Comparison of ENCODE assay signal across 3 cellular contexts in the genomic region with DNA sequence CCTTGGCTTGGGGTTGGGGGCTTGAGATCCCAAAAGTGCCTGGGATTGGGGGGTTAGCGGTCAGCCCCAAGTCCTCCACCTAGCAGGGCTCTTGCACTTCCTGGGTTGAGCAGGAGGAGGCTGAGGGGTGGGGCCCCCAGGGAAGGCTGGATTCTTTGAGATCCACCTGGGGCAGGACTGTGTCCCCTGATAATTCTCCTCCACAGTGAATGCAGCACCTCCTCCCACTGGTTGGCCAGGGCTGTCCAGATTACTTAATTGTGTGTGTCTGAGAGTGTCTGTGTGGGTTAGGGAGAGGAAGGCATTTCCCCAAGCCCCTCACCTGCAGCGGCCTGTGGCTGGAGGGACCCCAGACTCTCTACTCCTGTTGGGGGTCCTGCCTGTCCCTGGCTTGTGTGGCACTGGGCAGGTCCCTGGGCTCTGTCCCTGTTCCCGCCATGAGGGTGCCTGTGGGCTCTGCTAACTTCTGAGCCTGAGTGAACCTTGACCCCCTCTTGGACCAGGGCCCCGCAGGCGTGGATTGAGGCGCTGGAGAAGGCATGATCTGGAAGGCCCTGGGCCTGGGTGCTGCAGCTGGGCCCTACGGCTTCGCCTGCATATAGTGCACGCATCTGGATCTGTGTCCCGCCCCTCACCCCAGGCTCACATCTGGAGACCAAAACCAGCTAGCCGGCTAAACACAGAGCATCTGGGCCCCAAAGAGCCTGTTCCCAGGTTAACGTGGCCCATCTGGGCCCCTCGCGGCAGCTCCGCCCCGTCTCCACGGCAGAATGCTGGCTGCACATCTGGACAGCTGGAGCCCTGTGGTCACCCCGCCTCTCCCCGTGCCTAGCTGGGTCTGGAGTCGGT.
TF ChIP-seq lines count a peak whose summit lies in the region.

No MANE protein-coding gene starts in this region.

TF ChIP-seq in SK-N-SH, 30 proteins besides CTCF, POLR2A, EP300 and RAD21:
- TF ChIP-seq RCOR1 (IDR thresholded peaks at IDR 0.05; ENCODE audit: low read length) (peak; percentile 67; the same call in 1 of the 2 replicates), RFX5 (IDR thresholded peaks at IDR 0.05; ENCODE audit: low read length) (no peak)

TF ChIP-seq in SK-N-SH treated with all-trans-retinoic acid at 6 μM for 48 hours, 23 proteins besides CTCF, POLR2A, EP300 and RAD21:
- TF ChIP-seq ZC3H10 (CRISPR knock-in tag; IDR thresholded peaks at IDR 0.05), result no peak
- TF ChIP-seq, protein P1, sequence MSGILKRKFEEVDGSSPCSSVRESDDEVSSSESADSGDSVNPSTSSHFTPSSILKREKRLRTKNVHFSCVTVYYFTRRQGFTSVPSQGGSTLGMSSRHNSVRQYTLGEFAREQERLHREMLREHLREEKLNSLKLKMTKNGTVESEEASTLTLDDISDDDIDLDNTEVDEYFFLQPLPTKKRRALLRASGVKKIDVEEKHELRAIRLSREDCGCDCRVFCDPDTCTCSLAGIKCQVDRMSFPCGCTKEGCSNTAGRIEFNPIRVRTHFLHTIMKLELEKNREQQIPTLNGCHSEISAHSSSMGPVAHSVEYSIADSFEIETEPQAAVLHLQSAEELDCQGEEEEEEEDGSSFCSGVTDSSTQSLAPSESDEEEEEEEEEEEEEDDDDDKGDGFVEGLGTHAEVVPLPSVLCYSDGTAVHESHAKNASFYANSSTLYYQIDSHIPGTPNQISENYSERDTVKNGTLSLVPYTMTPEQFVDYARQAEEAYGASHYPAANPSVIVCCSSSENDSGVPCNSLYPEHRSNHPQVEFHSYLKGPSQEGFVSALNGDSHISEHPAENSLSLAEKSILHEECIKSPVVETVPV (CRISPR knock-in tag; IDR thresholded peaks at IDR 0.05), result no peak

TF ChIP-seq in HepG2, 621 proteins besides CTCF, POLR2A, EP300 and RAD21 (continues in another document):
- no peak for TF ChIP-seq RBAK (CRISPR knock-in tag; IDR thresholded peaks at IDR 0.05)
- TF ChIP-seq, protein P2, sequence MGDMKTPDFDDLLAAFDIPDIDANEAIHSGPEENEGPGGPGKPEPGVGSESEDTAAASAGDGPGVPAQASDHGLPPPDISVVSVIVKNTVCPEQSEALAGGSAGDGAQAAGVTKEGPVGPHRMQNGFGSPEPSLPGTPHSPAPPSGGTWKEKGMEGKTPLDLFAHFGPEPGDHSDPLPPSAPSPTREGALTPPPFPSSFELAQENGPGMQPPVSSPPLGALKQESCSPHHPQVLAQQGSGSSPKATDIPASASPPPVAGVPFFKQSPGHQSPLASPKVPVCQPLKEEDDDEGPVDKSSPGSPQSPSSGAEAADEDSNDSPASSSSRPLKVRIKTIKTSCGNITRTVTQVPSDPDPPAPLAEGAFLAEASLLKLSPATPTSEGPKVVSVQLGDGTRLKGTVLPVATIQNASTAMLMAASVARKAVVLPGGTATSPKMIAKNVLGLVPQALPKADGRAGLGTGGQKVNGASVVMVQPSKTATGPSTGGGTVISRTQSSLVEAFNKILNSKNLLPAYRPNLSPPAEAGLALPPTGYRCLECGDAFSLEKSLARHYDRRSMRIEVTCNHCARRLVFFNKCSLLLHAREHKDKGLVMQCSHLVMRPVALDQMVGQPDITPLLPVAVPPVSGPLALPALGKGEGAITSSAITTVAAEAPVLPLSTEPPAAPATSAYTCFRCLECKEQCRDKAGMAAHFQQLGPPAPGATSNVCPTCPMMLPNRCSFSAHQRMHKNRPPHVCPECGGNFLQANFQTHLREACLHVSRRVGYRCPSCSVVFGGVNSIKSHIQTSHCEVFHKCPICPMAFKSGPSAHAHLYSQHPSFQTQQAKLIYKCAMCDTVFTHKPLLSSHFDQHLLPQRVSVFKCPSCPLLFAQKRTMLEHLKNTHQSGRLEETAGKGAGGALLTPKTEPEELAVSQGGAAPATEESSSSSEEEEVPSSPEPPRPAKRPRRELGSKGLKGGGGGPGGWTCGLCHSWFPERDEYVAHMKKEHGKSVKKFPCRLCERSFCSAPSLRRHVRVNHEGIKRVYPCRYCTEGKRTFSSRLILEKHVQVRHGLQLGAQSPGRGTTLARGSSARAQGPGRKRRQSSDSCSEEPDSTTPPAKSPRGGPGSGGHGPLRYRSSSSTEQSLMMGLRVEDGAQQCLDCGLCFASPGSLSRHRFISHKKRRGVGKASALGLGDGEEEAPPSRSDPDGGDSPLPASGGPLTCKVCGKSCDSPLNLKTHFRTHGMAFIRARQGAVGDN (CRISPR knock-in tag; IDR thresholded peaks at IDR 0.05), result peak; percentile 59
- no peak for TF ChIP-seq TSC22D2 (CRISPR knock-in tag; IDR thresholded peaks at IDR 0.05; ENCODE audit: borderline replicate concordance)
- TF ChIP-seq ESRRA (CRISPR knock-in tag; IDR thresholded peaks at IDR 0.05; ENCODE audit: low read depth), result 0 out of 2 replicates have a peak, but pooled peaks have one; percentile 14
- 0 out of 2 replicates have a peak, but pooled peaks have one; percentile 36 for TF ChIP-seq ZNF556 (CRISPR knock-in tag; IDR thresholded peaks at IDR 0.05; ENCODE audit: borderline replicate concordance)
- TF ChIP-seq, protein P3, sequence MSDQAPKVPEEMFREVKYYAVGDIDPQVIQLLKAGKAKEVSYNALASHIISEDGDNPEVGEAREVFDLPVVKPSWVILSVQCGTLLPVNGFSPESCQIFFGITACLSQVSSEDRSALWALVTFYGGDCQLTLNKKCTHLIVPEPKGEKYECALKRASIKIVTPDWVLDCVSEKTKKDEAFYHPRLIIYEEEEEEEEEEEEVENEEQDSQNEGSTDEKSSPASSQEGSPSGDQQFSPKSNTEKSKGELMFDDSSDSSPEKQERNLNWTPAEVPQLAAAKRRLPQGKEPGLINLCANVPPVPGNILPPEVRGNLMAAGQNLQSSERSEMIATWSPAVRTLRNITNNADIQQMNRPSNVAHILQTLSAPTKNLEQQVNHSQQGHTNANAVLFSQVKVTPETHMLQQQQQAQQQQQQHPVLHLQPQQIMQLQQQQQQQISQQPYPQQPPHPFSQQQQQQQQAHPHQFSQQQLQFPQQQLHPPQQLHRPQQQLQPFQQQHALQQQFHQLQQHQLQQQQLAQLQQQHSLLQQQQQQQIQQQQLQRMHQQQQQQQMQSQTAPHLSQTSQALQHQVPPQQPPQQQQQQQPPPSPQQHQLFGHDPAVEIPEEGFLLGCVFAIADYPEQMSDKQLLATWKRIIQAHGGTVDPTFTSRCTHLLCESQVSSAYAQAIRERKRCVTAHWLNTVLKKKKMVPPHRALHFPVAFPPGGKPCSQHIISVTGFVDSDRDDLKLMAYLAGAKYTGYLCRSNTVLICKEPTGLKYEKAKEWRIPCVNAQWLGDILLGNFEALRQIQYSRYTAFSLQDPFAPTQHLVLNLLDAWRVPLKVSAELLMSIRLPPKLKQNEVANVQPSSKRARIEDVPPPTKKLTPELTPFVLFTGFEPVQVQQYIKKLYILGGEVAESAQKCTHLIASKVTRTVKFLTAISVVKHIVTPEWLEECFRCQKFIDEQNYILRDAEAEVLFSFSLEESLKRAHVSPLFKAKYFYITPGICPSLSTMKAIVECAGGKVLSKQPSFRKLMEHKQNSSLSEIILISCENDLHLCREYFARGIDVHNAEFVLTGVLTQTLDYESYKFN (CRISPR knock-in tag; conservative IDR thresholded peaks at IDR 0.05), result 0 out of 2 replicates have a peak, but pooled peaks have one; percentile 9
- TF ChIP-seq RBFOX2 (IDR thresholded peaks at IDR 0.05; ENCODE audit: low read depth, low read length), result 0 out of 2 replicates have a peak, but pooled peaks have one; percentile 12
- peak; percentile 89; the same call in 1 of the 2 replicates for TF ChIP-seq ZBTB42 (CRISPR knock-in tag; IDR thresholded peaks at IDR 0.05)
- TF ChIP-seq, protein P4, sequence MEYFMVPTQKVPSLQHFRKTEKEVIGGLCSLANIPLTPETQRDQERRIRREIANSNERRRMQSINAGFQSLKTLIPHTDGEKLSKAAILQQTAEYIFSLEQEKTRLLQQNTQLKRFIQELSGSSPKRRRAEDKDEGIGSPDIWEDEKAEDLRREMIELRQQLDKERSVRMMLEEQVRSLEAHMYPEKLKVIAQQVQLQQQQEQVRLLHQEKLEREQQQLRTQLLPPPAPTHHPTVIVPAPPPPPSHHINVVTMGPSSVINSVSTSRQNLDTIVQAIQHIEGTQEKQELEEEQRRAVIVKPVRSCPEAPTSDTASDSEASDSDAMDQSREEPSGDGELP (IDR thresholded peaks at IDR 0.05; ENCODE audit: borderline replicate concordance, low read depth), result 0 out of 2 replicates have a peak, but pooled peaks have one; percentile 12
- TF ChIP-seq ZNF605 (CRISPR knock-in tag; IDR thresholded peaks at IDR 0.05), result 0 out of 2 replicates have a peak, but pooled peaks have one; percentile 27
- 0 out of 2 replicates have a peak, but pooled peaks have one; percentile 13 for TF ChIP-seq NR2C2 (CRISPR knock-in tag; IDR thresholded peaks at IDR 0.05; ENCODE audit: borderline replicate concordance)
- TF ChIP-seq, protein P5, sequence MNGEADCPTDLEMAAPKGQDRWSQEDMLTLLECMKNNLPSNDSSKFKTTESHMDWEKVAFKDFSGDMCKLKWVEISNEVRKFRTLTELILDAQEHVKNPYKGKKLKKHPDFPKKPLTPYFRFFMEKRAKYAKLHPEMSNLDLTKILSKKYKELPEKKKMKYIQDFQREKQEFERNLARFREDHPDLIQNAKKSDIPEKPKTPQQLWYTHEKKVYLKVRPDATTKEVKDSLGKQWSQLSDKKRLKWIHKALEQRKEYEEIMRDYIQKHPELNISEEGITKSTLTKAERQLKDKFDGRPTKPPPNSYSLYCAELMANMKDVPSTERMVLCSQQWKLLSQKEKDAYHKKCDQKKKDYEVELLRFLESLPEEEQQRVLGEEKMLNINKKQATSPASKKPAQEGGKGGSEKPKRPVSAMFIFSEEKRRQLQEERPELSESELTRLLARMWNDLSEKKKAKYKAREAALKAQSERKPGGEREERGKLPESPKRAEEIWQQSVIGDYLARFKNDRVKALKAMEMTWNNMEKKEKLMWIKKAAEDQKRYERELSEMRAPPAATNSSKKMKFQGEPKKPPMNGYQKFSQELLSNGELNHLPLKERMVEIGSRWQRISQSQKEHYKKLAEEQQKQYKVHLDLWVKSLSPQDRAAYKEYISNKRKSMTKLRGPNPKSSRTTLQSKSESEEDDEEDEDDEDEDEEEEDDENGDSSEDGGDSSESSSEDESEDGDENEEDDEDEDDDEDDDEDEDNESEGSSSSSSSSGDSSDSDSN (CRISPR knock-in tag; IDR thresholded peaks at IDR 0.05), result peak; percentile 22; the same call in 1 of the 2 replicates
- TF ChIP-seq ZFX (CRISPR knock-in tag; IDR thresholded peaks at IDR 0.05; ENCODE audit: low read depth), result peak; percentile 48; the same call in 1 of the 2 replicates
- peak; percentile 50; the same call in 1 of the 2 replicates for TF ChIP-seq ZFY (CRISPR knock-in tag; IDR thresholded peaks at IDR 0.05)
- no peak for TF ChIP-seq HOXA9 (CRISPR knock-in tag; IDR thresholded peaks at IDR 0.05; ENCODE audit: borderline replicate concordance)
- no peak for TF ChIP-seq ZNF607 (CRISPR knock-in tag; IDR thresholded peaks at IDR 0.05; ENCODE audit: borderline replicate concordance)
- no peak for TF ChIP-seq ZNF101 (CRISPR knock-in tag; IDR thresholded peaks at IDR 0.05; ENCODE audit: borderline replicate concordance, low read depth)
- peak; percentile 41 for TF ChIP-seq GATAD2A (CRISPR knock-in tag; IDR thresholded peaks at IDR 0.05)
- TF ChIP-seq, protein P6, sequence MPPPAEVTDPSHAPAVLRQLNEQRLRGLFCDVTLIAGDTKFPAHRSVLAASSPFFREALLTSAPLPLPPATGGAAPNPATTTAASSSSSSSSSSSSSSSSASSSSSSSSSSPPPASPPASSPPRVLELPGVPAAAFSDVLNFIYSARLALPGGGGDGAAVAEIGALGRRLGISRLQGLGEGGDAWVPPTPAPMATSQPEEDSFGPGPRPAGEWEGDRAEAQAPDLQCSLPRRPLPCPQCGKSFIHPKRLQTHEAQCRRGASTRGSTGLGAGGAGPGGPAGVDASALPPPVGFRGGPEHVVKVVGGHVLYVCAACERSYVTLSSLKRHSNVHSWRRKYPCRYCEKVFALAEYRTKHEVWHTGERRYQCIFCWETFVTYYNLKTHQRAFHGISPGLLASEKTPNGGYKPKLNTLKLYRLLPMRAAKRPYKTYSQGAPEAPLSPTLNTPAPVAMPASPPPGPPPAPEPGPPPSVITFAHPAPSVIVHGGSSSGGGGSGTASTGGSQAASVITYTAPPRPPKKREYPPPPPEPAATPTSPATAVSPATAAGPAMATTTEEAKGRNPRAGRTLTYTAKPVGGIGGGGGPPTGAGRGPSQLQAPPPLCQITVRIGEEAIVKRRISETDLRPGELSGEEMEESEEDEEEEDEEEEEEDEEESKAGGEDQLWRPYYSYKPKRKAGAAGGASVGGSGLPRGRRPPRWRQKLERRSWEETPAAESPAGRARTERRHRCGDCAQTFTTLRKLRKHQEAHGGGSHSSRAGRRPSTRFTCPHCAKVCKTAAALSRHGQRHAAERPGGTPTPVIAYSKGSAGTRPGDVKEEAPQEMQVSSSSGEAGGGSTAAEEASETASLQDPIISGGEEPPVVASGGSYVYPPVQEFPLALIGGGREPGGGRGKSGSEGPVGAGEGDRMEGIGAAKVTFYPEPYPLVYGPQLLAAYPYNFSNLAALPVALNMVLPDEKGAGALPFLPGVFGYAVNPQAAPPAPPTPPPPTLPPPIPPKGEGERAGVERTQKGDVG (CRISPR knock-in tag; IDR thresholded peaks at IDR 0.05; ENCODE audit: borderline replicate concordance), result no peak
- TF ChIP-seq ATM (IDR thresholded peaks at IDR 0.05; ENCODE audit: borderline replicate concordance), result no peak
- no peak for TF ChIP-seq ZNF446 (CRISPR knock-in tag; IDR thresholded peaks at IDR 0.05)
- TF ChIP-seq, protein P7, sequence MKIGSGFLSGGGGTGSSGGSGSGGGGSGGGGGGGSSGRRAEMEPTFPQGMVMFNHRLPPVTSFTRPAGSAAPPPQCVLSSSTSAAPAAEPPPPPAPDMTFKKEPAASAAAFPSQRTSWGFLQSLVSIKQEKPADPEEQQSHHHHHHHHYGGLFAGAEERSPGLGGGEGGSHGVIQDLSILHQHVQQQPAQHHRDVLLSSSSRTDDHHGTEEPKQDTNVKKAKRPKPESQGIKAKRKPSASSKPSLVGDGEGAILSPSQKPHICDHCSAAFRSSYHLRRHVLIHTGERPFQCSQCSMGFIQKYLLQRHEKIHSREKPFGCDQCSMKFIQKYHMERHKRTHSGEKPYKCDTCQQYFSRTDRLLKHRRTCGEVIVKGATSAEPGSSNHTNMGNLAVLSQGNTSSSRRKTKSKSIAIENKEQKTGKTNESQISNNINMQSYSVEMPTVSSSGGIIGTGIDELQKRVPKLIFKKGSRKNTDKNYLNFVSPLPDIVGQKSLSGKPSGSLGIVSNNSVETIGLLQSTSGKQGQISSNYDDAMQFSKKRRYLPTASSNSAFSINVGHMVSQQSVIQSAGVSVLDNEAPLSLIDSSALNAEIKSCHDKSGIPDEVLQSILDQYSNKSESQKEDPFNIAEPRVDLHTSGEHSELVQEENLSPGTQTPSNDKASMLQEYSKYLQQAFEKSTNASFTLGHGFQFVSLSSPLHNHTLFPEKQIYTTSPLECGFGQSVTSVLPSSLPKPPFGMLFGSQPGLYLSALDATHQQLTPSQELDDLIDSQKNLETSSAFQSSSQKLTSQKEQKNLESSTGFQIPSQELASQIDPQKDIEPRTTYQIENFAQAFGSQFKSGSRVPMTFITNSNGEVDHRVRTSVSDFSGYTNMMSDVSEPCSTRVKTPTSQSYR (CRISPR knock-in tag; IDR thresholded peaks at IDR 0.05; ENCODE audit: borderline replicate concordance), result no peak
- peak; percentile 69 for TF ChIP-seq HNF4A (CRISPR knock-in tag; IDR thresholded peaks at IDR 0.05)
- peak; percentile 67; the same call in 1 of the 2 replicates for TF ChIP-seq MTA1 (CRISPR knock-in tag; IDR thresholded peaks at IDR 0.05; ENCODE audit: borderline replicate concordance)
- TF ChIP-seq ISL2 (CRISPR knock-in tag; IDR thresholded peaks at IDR 0.05), result no peak
- peak; percentile 27; the same call in 1 of the 2 replicates for TF ChIP-seq KDM5B (CRISPR knock-in tag; IDR thresholded peaks at IDR 0.05; ENCODE audit: borderline replicate concordance)
- no peak for TF ChIP-seq ASH2L (IDR thresholded peaks at IDR 0.05; ENCODE audit: insufficient read length, low read depth, low read length)
